11 cellular contexts compared by ENCODE assay signal in the genomic region with DNA sequence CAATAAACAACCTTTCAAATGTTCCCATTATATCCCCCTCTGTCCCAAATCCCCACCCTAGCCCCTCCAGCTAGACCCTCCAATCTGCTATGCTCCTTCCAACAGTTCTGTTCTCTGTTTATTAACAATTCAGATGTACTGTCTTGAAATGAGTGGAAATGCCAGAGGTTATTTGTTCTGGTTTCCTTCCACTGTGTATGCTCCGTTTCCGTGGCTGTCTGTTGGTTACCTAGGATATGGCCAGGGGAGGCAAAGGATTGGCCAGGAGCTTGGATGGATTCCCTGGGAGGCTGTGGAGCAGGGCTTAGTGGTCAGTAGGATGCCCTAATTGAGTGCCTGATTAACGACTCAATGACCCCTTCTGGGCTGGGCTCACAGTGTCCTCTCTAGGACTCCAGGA.
A peak's percentile ranks its signal among the peaks of the same experiment; 100 is the strongest.
DNase-seq lines count a peak whose midpoint lies in the region; ATAC-seq, FAIRE-seq and TF ChIP-seq lines count a peak whose summit lies in the region.
"Had no signal": no experiment of that assay in that cellular context is flagged by ENCODE, and none has a peak within 500 bp of the region (broad histone marks: within the 10 kb centered on the region; RNA-seq: fewer than 3 reads in every experiment).

No MANE protein-coding gene starts in this region.

- peak overlapping the region; percentile 76 for H3K27ac Mint-ChIP-seq in mesothelial cell of epicardium
- H3K27ac Mint-ChIP-seq: activated naive CD4-positive, alpha-beta T cell treated with anti-CD3 and anti-CD28 coated beads, Interleukin-2, amount 50 U/mL, for 72 hours; CD4-positive, CD25-positive, alpha-beta regulatory T cell had no signal

- no peak overlapping the region; the same call in 1 of the 2 replicates for H3K4me3 ChIP-seq in HUES6 (ENCODE audit: low read depth, low read length)

- H3K27ac ChIP-seq in HUES6 (ENCODE audit: low read depth, low read length) = peak overlapping the region; percentile 45; the same call in 1 of the 2 replicates

- TF ChIP-seq CTCF in mesothelial cell of epicardium (IDR thresholded peaks at IDR 0.05; ENCODE audit: unreplicated experiment) = no peak

- no peaks in the 10 kb centered on the region for H3K36me3 Mint-ChIP-seq in mesothelial cell of epicardium
- H3K36me3 Mint-ChIP-seq: activated naive CD4-positive, alpha-beta T cell treated with anti-CD3 and anti-CD28 coated beads, Interleukin-2, amount 50 U/mL, for 72 hours; CD4-positive, CD25-positive, alpha-beta regulatory T cell had no signal

- H3K4me1 ChIP-seq in HUES6 (ENCODE audit: control insufficient read depth, insufficient read depth, low read length) = peaks cover 25% of the 10 kb centered on the region

- no peaks in the 10 kb centered on the region for H3K27me3 Mint-ChIP-seq in mesothelial cell of epicardium (ENCODE audit: low read depth)

- ATAC-seq in GM19324 (IDR thresholded peaks at IDR 0.05; ENCODE audit: low FRiP score, unreplicated experiment) (no peak), HG02840 (IDR thresholded peaks at IDR 0.05; ENCODE audit: low FRiP score, unreplicated experiment) (no peak), HG03442 (IDR thresholded peaks at IDR 0.05; ENCODE audit: unreplicated experiment) (no peak)
- ATAC-seq: activated naive CD4-positive, alpha-beta T cell treated with anti-CD3 and anti-CD28 coated beads, Interleukin-2, amount 50 U/mL, for 72 hours had no signal

- H3K27me3 ChIP-seq in HUES6 (ENCODE audit: control insufficient read depth, insufficient read depth, low read length) = no peaks in the 10 kb centered on the region

- peak overlapping the region; percentile 8 for H3K9ac ChIP-seq in HUES6 (ENCODE audit: low read length)

- H3K4me1 Mint-ChIP-seq in mesothelial cell of epicardium = peaks cover 34% of the 10 kb centered on the region
- H3K4me1 Mint-ChIP-seq: CD4-positive, CD25-positive, alpha-beta regulatory T cell had no signal

- H3K9me3 Mint-ChIP-seq in mesothelial cell of epicardium = peaks cover 7% of the 10 kb centered on the region
- H3K9me3 Mint-ChIP-seq: activated naive CD4-positive, alpha-beta T cell treated with anti-CD3 and anti-CD28 coated beads, Interleukin-2, amount 50 U/mL, for 72 hours; CD4-positive, CD25-positive, alpha-beta regulatory T cell had no signal

- H3K9me3 ChIP-seq in HUES6 (ENCODE audit: control insufficient read depth, insufficient read depth, low read depth, low read length) = no peaks in the 10 kb centered on the region

- H3K4me3 Mint-ChIP-seq in mesothelial cell of epicardium = no peak overlapping the region
- H3K4me3 Mint-ChIP-seq: CD4-positive, CD25-positive, alpha-beta regulatory T cell had no signal

- no peaks in the 10 kb centered on the region for H3K36me3 ChIP-seq in HUES6 (ENCODE audit: control insufficient read depth, insufficient read depth, low read length)

- FAIRE-seq in frontal cortex (lab: Jason Lieb, UNC) = no peak

- DNase-seq in A172 (ENCODE audit: low spot score) (peak; percentile 85), dedifferentiated amniotic fluid mesenchymal stem cell (ENCODE audit: extremely low spot score) (peak; percentile 40), mesothelial cell of epicardium (ENCODE audit: low spot score in 2 of 2, unreplicated experiment in 2 of 2) (no peak), frontal cortex (ENCODE audit: low spot score in 2 of 2) (no peak)
- DNase-seq: CD4-positive, CD25-positive, alpha-beta regulatory T cell; stimulated activated CD4-positive, alpha-beta T cell treated with anti-CD3 and anti-CD28 coated beads, Interleukin-2, amount 100 ng/mL, for 48 hours had no signal

Comparison
In these comparisons a context has a peak if more than half of its experiments do, and no peak if none do; other contexts are left out.
1. DNase-seq: peak in A172 (single experiment) and dedifferentiated amniotic fluid mesenchymal stem cell (single experiment); none in mesothelial cell of epicardium (0 of 2) and frontal cortex (0 of 2).